ENCODE assay signal across 2 cellular contexts in the genomic region with DNA sequence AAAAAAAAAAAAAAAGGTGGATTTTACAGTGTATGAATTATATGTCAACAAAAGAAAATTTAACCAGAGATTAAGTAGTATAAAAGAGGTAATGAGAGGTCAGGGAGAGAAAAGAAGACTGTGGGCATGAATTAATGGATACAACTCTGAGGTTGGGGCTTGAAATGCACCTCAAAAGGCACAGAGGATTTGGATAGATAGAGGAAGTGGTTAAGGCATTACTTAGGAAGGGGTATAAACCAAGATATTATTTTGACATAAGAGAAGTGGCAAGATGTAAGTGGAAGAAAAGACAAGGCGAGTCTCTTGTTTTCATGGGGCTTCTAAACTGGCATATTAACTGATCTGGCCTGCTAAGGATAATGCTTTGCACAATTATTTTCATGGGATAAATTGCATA.
TF ChIP-seq lines count a peak whose summit lies in the region.

No MANE protein-coding gene starts in this region.

TF ChIP-seq in GM12878, 131 proteins besides CTCF, POLR2A, EP300 and RAD21:
- TF ChIP-seq, protein P1, sequence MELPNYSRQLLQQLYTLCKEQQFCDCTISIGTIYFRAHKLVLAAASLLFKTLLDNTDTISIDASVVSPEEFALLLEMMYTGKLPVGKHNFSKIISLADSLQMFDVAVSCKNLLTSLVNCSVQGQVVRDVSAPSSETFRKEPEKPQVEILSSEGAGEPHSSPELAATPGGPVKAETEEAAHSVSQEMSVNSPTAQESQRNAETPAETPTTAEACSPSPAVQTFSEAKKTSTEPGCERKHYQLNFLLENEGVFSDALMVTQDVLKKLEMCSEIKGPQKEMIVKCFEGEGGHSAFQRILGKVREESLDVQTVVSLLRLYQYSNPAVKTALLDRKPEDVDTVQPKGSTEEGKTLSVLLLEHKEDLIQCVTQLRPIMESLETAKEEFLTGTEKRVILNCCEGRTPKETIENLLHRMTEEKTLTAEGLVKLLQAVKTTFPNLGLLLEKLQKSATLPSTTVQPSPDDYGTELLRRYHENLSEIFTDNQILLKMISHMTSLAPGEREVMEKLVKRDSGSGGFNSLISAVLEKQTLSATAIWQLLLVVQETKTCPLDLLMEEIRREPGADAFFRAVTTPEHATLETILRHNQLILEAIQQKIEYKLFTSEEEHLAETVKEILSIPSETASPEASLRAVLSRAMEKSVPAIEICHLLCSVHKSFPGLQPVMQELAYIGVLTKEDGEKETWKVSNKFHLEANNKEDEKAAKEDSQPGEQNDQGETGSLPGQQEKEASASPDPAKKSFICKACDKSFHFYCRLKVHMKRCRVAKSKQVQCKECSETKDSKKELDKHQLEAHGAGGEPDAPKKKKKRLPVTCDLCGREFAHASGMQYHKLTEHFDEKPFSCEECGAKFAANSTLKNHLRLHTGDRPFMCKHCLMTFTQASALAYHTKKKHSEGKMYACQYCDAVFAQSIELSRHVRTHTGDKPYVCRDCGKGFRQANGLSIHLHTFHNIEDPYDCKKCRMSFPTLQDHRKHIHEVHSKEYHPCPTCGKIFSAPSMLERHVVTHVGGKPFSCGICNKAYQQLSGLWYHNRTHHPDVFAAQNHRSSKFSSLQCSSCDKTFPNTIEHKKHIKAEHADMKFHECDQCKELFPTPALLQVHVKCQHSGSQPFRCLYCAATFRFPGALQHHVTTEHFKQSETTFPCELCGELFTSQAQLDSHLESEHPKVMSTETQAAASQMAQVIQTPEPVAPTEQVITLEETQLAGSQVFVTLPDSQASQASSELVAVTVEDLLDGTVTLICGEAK (IDR thresholded peaks at IDR 0.05; ENCODE audit: borderline replicate concordance): no peak
- TF ChIP-seq MTA3 (IDR thresholded peaks at IDR 0.05; ENCODE audit: borderline replicate concordance, low read length): no peak
- peak; percentile 43; the same call in 1 of the 2 replicates for TF ChIP-seq SPI1 (IDR thresholded peaks at IDR 0.05; ENCODE audit: borderline replicate concordance, insufficient read depth, low read depth, low read length)
- TF ChIP-seq POLR2AphosphoS5 (IDR thresholded peaks at IDR 0.05; ENCODE audit: low read length): 0 out of 2 replicates have a peak, but pooled peaks have one; percentile 27
- TF ChIP-seq WRNIP1 (IDR thresholded peaks at IDR 0.05; ENCODE audit: borderline replicate concordance, low read depth, low read length): no peak
TF ChIP-seq in GM12878: peak in this region for 2.

TF ChIP-seq in SK-N-SH treated with all-trans-retinoic acid at 6 μM for 48 hours, 23 proteins besides CTCF, POLR2A, EP300 and RAD21 (continued from another document):
- TF ChIP-seq, protein P2, sequence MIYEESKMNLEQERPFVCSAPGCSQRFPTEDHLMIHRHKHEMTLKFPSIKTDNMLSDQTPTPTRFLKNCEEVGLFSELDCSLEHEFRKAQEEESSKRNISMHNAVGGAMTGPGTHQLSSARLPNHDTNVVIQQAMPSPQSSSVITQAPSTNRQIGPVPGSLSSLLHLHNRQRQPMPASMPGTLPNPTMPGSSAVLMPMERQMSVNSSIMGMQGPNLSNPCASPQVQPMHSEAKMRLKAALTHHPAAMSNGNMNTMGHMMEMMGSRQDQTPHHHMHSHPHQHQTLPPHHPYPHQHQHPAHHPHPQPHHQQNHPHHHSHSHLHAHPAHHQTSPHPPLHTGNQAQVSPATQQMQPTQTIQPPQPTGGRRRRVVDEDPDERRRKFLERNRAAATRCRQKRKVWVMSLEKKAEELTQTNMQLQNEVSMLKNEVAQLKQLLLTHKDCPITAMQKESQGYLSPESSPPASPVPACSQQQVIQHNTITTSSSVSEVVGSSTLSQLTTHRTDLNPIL (CRISPR knock-in tag; IDR thresholded peaks at IDR 0.05; ENCODE audit: low read depth): no peak
- TF ChIP-seq ZFP30 (CRISPR knock-in tag; IDR thresholded peaks at IDR 0.05) (no peak), ZNF70 (CRISPR knock-in tag; IDR thresholded peaks at IDR 0.05) (no peak), TCF4 (CRISPR knock-in tag; IDR thresholded peaks at IDR 0.05; ENCODE audit: borderline replicate concordance) (no peak), ARNTL (CRISPR knock-in tag; IDR thresholded peaks at IDR 0.05; ENCODE audit: borderline replicate concordance, low read depth) (no peak), PATZ1 (CRISPR knock-in tag; IDR thresholded peaks at IDR 0.05; ENCODE audit: borderline replicate concordance) (no peak), POU6F1 (CRISPR knock-in tag; IDR thresholded peaks at IDR 0.05; ENCODE audit: borderline replicate concordance, low read depth) (no peak), BACH2 (CRISPR knock-in tag; IDR thresholded peaks at IDR 0.05; ENCODE audit: borderline replicate concordance) (no peak), ZC3H10 (CRISPR knock-in tag; IDR thresholded peaks at IDR 0.05) (no peak), ZFP3 (CRISPR knock-in tag; IDR thresholded peaks at IDR 0.05) (no peak), CSDC2 (CRISPR knock-in tag; IDR thresholded peaks at IDR 0.05) (no peak), PPARA (CRISPR knock-in tag; IDR thresholded peaks at IDR 0.05; ENCODE audit: borderline replicate concordance) (no peak), ISL1 (CRISPR knock-in tag; IDR thresholded peaks at IDR 0.05) (no peak), ZNF565 (CRISPR knock-in tag; conservative IDR thresholded peaks at IDR 0.05; ENCODE audit: low read depth) (no peak), SNAI2 (CRISPR knock-in tag; IDR thresholded peaks at IDR 0.05) (no peak), TSHZ2 (CRISPR knock-in tag; IDR thresholded peaks at IDR 0.05) (no peak)
- TF ChIP-seq, protein P3, sequence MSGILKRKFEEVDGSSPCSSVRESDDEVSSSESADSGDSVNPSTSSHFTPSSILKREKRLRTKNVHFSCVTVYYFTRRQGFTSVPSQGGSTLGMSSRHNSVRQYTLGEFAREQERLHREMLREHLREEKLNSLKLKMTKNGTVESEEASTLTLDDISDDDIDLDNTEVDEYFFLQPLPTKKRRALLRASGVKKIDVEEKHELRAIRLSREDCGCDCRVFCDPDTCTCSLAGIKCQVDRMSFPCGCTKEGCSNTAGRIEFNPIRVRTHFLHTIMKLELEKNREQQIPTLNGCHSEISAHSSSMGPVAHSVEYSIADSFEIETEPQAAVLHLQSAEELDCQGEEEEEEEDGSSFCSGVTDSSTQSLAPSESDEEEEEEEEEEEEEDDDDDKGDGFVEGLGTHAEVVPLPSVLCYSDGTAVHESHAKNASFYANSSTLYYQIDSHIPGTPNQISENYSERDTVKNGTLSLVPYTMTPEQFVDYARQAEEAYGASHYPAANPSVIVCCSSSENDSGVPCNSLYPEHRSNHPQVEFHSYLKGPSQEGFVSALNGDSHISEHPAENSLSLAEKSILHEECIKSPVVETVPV (CRISPR knock-in tag; IDR thresholded peaks at IDR 0.05): no peak
